Comparison of ENCODE assay signal across 27 cellular contexts in the genomic region with DNA sequence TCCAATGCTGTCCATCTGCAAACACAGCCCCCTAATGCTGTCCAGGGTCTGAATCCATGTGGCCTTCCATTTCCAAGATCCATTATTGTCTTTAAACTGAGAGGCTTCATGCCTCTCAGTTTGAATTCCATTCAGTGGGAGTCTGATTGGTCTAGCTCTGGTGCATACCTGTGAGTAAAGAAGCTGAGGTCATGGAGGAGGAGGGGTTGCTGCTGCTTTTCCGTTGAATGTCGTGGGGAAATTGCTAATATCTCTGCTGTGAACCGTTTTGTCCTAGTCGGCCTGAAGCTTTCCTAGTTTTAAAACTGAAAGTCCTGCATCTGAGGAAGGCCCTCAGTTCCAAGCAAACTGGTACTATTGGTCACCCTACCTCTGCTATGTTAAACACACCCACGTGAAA. TPM values are rescaled to one million over a fixed set of nuclear protein-coding genes. Genes with fewer than 3 reads are reported as not detected.
A peak's percentile ranks its signal among the peaks of the same experiment; 100 is the strongest.
DNase-seq lines count a peak whose midpoint lies in the region; ATAC-seq, FAIRE-seq and TF ChIP-seq lines count a peak whose summit lies in the region.
"Had no signal": no experiment of that assay in that cellular context is flagged by ENCODE, and none has a peak within 500 bp of the region (broad histone marks: within the 10 kb centered on the region; RNA-seq: fewer than 3 reads in every experiment).

No MANE protein-coding gene starts in this region.

- no peak for DNase-seq in stimulated activated naive CD8-positive, alpha-beta T cell treated with anti-CD3 and anti-CD28 coated beads, Interleukin-15, amount 100 ng/mL, for 72 hours
- DNase-seq in K562 (ENCODE audit: extremely low read depth in 1 of 4, low spot score in 3 of 4) (no peak), iPS-NIHi7 (ENCODE audit: extremely low spot score) (peak; percentile 38), urothelium cell line (ENCODE audit: low spot score) (no peak), Karpas-422 (no peak), left ventricle myocardium inferior (no peak)
- no peak for DNase-seq in central memory CD4-positive, alpha-beta T cell
- DNase-seq: CD4-positive, CD25-positive, alpha-beta regulatory T cell; DMS153; DND-41; H9; HFFc6; Kasumi-1; MG63; NCI-H1105 treated with DMSO at 0.1 percent for 48 hours; NCI-H2029; NCI-H446 treated with DMSO at 0.1 percent for 48 hours; NCI-H69; SHP77 treated with DMSO at 0.1 percent for 48 hours had no signal

- no peaks in the 10 kb centered on the region for H3K36me3 Mint-ChIP-seq in stimulated activated naive CD8-positive, alpha-beta T cell treated with anti-CD3 and anti-CD28 coated beads, Interleukin-15, Interleukin-2, amounts not matched to agents 100 ng/mL and 50 ng/mL, for 24 hours (ENCODE audit: low read depth)
- H3K36me3 Mint-ChIP-seq: CD4-positive, CD25-positive, alpha-beta regulatory T cell had no signal

- no peaks in the 10 kb centered on the region for H3K4me1 ChIP-seq in K562 (replicated peaks in 1 of 2; ENCODE audit: control insufficient read depth in 2 of 2, insufficient read depth in 2 of 2, low read length in 2 of 2)
- no peaks in the 10 kb centered on the region for H3K4me1 ChIP-seq in Karpas-422 (ENCODE audit: low read length)
- H3K4me1 ChIP-seq in left ventricle myocardium inferior, result peaks cover 16% of the 10 kb centered on the region

- H3K27ac Mint-ChIP-seq in stimulated activated naive CD8-positive, alpha-beta T cell treated with anti-CD3 and anti-CD28 coated beads, Interleukin-15, Interleukin-2, amounts not matched to agents 100 ng/mL and 50 ng/mL, for 24 hours, result peak overlapping the region; percentile 18
- H3K27ac Mint-ChIP-seq in stimulated activated naive CD8-positive, alpha-beta T cell treated with anti-CD3 and anti-CD28 coated beads, Interleukin-15, amount 100 ng/mL, for 72 hours, result no peak overlapping the region
- H3K27ac Mint-ChIP-seq: CD4-positive, CD25-positive, alpha-beta regulatory T cell; H9; HFFc6 had no signal

- H3K27ac ChIP-seq in K562 (ENCODE audit: extremely low read depth, low read depth, low read length) (no peak overlapping the region), Karpas-422 (ENCODE audit: low read length) (no peak overlapping the region), left ventricle myocardium inferior (replicated peaks) (no peak overlapping the region)
- H3K27ac ChIP-seq: BLaER1, HL-60, RWPE1 had no signal

- H3K27me3 ChIP-seq in K562 (ENCODE audit: control insufficient read depth in 2 of 2, insufficient read depth in 2 of 2, low read length in 2 of 2), result peaks cover 17 to 29% of the 10 kb centered on the region in 2 experiments
- H3K27me3 ChIP-seq in Karpas-422 (ENCODE audit: low read length), result no peaks in the 10 kb centered on the region
- H3K27me3 ChIP-seq in left ventricle myocardium inferior (ENCODE audit: low read depth), result no peaks in the 10 kb centered on the region
- H3K27me3 ChIP-seq: BLaER1 had no signal

- POLR2A ChIA-PET in K562 (lab: Yijun Ruan, JAX), result interaction anchor here (0.6 to 0.9 kb wide), 2 partner anchors 8 to 19 kb away, joined by 3 read pairs; no protein-coding TSS in a partner anchor

- H3K36me3 ChIP-seq in K562 (ENCODE audit: control insufficient read depth, insufficient read depth, low read length) (no peaks in the 10 kb centered on the region), Karpas-422 (ENCODE audit: insufficient read depth, low read length) (no peaks in the 10 kb centered on the region), left ventricle myocardium inferior (no peaks in the 10 kb centered on the region)
- H3K36me3 ChIP-seq: MG63 had no signal

- in situ Hi-C loops in K562 (cut with MboI), result no loop called here

- TF ChIP-seq CTCF in K562 (IDR thresholded peaks at IDR 0.05 in 2 of 3, conservative IDR thresholded peaks at IDR 0.05 in 1 of 3; ENCODE audit: insufficient read depth in 2 of 3, low read depth in 1 of 3, low read length in 3 of 3) (no peak), left ventricle myocardium inferior (IDR thresholded peaks at IDR 0.05; ENCODE audit: borderline replicate concordance) (no peak)

- H3K4me2 ChIP-seq in K562 (ENCODE audit: insufficient read depth, low read length) (no peak overlapping the region), Karpas-422 (ENCODE audit: low read depth, low read length, poor library complexity, severe bottlenecking) (no peak overlapping the region)
- H3K4me2 ChIP-seq: BLaER1 had no signal

- H3K9me2 ChIP-seq in Karpas-422 (replicated peaks; ENCODE audit: insufficient read depth, low read length), result no peaks in the 10 kb centered on the region

- H3K79me2 ChIP-seq in K562 (ENCODE audit: control insufficient read depth, insufficient read depth, low read length), result no peaks in the 10 kb centered on the region
- no peaks in the 10 kb centered on the region for H3K79me2 ChIP-seq in Karpas-422 (ENCODE audit: low read length)

- H2AFZ ChIP-seq in K562 (ENCODE audit: low read depth, low read length) (no peak overlapping the region), Karpas-422 (ENCODE audit: low read length) (no peak overlapping the region)

- no peaks in the 10 kb centered on the region for H3K4me1 Mint-ChIP-seq in stimulated activated naive CD8-positive, alpha-beta T cell treated with anti-CD3 and anti-CD28 coated beads, Interleukin-15, Interleukin-2, amounts not matched to agents 100 ng/mL and 50 ng/mL, for 24 hours (ENCODE audit: low read depth)
- H3K4me1 Mint-ChIP-seq in stimulated activated naive CD8-positive, alpha-beta T cell treated with anti-CD3 and anti-CD28 coated beads, Interleukin-15, amount 100 ng/mL, for 72 hours, result no peaks in the 10 kb centered on the region
- H3K4me1 Mint-ChIP-seq: CD4-positive, CD25-positive, alpha-beta regulatory T cell had no signal

- no peak overlapping the region for H3K9ac ChIP-seq in K562 (ENCODE audit: insufficient read depth in 1 of 2, low read depth in 2 of 2, low read length in 2 of 2)
- no peak overlapping the region for H3K9ac ChIP-seq in Karpas-422 (ENCODE audit: low read length)
- H3K9ac ChIP-seq: BLaER1 had no signal

- no peak for TF ChIP-seq POLR2A in K562 (conservative IDR thresholded peaks at IDR 0.05)

- ATAC-seq in stimulated activated naive CD8-positive, alpha-beta T cell treated with anti-CD3 and anti-CD28 coated beads, Interleukin-15, amount 100 ng/mL, for 72 hours, result no peak
- ATAC-seq in K562, result peak; percentile 31; the same call in 1 of the 3 replicates

- H3K4me3 Mint-ChIP-seq in stimulated activated naive CD8-positive, alpha-beta T cell treated with anti-CD3 and anti-CD28 coated beads, Interleukin-15, Interleukin-2, amounts not matched to agents 100 ng/mL and 50 ng/mL, for 24 hours, result no peak overlapping the region
- H3K4me3 Mint-ChIP-seq in stimulated activated naive CD8-positive, alpha-beta T cell treated with anti-CD3 and anti-CD28 coated beads, Interleukin-15, amount 100 ng/mL, for 72 hours, result no peak overlapping the region
- H3K4me3 Mint-ChIP-seq: CD4-positive, CD25-positive, alpha-beta regulatory T cell; H9; HFFc6 had no signal

- H4K20me1 ChIP-seq in K562 (replicated peaks; ENCODE audit: control insufficient read depth, insufficient read depth, low read length) (no peaks in the 10 kb centered on the region), Karpas-422 (ENCODE audit: insufficient read depth, low read depth, low read length) (no peaks in the 10 kb centered on the region)
- H4K20me1 ChIP-seq: BLaER1 had no signal

- H3K4me3 ChIP-seq in K562, result no peak overlapping the region
- H3K4me3 ChIP-seq in Karpas-422 (ENCODE audit: low read length), result no peak overlapping the region
- no peak overlapping the region for H3K4me3 ChIP-seq in left ventricle myocardium inferior
- H3K4me3 ChIP-seq: BLaER1, MG63 had no signal

- H3K9me3 ChIP-seq in K562 (replicated peaks; ENCODE audit: control insufficient read depth, insufficient read depth, low read depth, low read length), result no peaks in the 10 kb centered on the region
- H3K9me3 ChIP-seq in Karpas-422 (ENCODE audit: low read length), result no peaks in the 10 kb centered on the region
- no peaks in the 10 kb centered on the region for H3K9me3 ChIP-seq in left ventricle myocardium inferior (replicated peaks)
- H3K9me3 ChIP-seq: MG63 had no signal

- TF ChIP-seq EP300 in K562 (IDR thresholded peaks at IDR 0.05; ENCODE audit: low read length), result no peak

- CTCF ChIA-PET in K562 (lab: Yijun Ruan, JAX; ENCODE audit: low intra/inter-chr PET ratio), result no interaction called here

- BruUV-seq in K562 (replicated peaks; lab: Mats Ljungman, UMichigan), result no TSS peak

- 2% methylated on average over 5 of the region's 5 CpGs for WGBS in K562 (ENCODE audit: insufficient coverage, low coverage, missing lambda C conversion rate)

- no peaks in the 10 kb centered on the region for H3K9me3 Mint-ChIP-seq in stimulated activated naive CD8-positive, alpha-beta T cell treated with anti-CD3 and anti-CD28 coated beads, Interleukin-15, Interleukin-2, amounts not matched to agents 100 ng/mL and 50 ng/mL, for 24 hours
- no peaks in the 10 kb centered on the region for H3K9me3 Mint-ChIP-seq in stimulated activated naive CD8-positive, alpha-beta T cell treated with anti-CD3 and anti-CD28 coated beads, Interleukin-15, amount 100 ng/mL, for 72 hours
- H3K9me3 Mint-ChIP-seq: CD4-positive, CD25-positive, alpha-beta regulatory T cell; H9; HFFc6 had no signal

- no peak for TF ChIP-seq RAD21 in K562 (CRISPR knock-in tag; conservative IDR thresholded peaks at IDR 0.05 in 1 of 2, IDR thresholded peaks at IDR 0.05 in 1 of 2)

- intact Hi-C loops in K562 (cut with micrococcal nuclease) (no loop called here), left ventricle myocardium inferior (cut with micrococcal nuclease) (no loop called here)

- no peaks in the 10 kb centered on the region for H3K27me3 Mint-ChIP-seq in stimulated activated naive CD8-positive, alpha-beta T cell treated with anti-CD3 and anti-CD28 coated beads, Interleukin-15, Interleukin-2, amounts not matched to agents 100 ng/mL and 50 ng/mL, for 24 hours
- H3K27me3 Mint-ChIP-seq in stimulated activated naive CD8-positive, alpha-beta T cell treated with anti-CD3 and anti-CD28 coated beads, Interleukin-15, amount 100 ng/mL, for 72 hours, result no peaks in the 10 kb centered on the region

- FAIRE-seq in K562 (lab: Jason Lieb, UNC) (peak; percentile 37), urothelium cell line (lab: Jason Lieb, UNC) (peak; percentile 5)
- FAIRE-seq: A204.1, GM12892, GM19239 had no signal

- no peaks in the 10 kb centered on the region for H3K9me1 ChIP-seq in K562 (ENCODE audit: control insufficient read depth, insufficient read depth, low read length)

RNA-seq across cellular contexts. Expression of a gene that starts 17.7 kb away (rescaled TPM):
- 0.09 TPM in 1 of 2 replicates, not detected in the other for total RNA-seq in K562 (2011; cell fraction: chromatin; rRNA removed; ENCODE audit: low replicate concordance)
- total RNA-seq in K562 (2011; cell fraction: nucleolus; rRNA removed), result 0.26 TPM in 1 of 2 replicates, not detected in the other
- total RNA-seq in K562 (2011; cell fraction: nucleoplasm; rRNA removed), result 0.22 TPM in 1 of 2 replicates, not detected in the other
- total RNA-seq in K562 (2014; rRNA removed), result 0.29 TPM in 1 of 2 replicates, not detected in the other
- total RNA-seq in K562 (2014; rRNA removed; fragmentation: Illumina TruSeq; extraction: Trizol), result 0.04 TPM in 1 of 2 replicates, not detected in the other
- 0.04 TPM in 2 replicates for total RNA-seq in K562 (2015; rRNA removed; fragmentation: Illumina TruSeq; extraction: Trizol)
- total RNA-seq in K562 (2021), result 0.13 TPM in 1 of 2 replicates, not detected in the other
- 0.03 TPM in 1 of 2 replicates, not detected in the other for polyA plus RNA-seq in K562 (2011; rRNA removed)
- polyA plus RNA-seq in K562 (2011; cell fraction: cytosol; rRNA removed), result not detected in 2 replicates
- polyA plus RNA-seq in K562 (2011; cell fraction: nucleus; rRNA removed), result 0.03 TPM in 1 of 2 replicates, not detected in the other
- 0.05 and 0.06 TPM in 2 replicates for polyA plus RNA-seq in K562 (2012)
- not detected in 2 replicates for polyA plus RNA-seq in K562 (2014; fragmentation: Illumina TruSeq; extraction: Trizol)
- polyA plus RNA-seq in K562 (2014; fragmentation: Nextera tagmentation; extraction: Ambion mirVana), result under 1 TPM in 1 of 2 experiments, not detected in 1; 0.14 TPM
- not detected in 2 replicates for polyA plus RNA-seq in K562 (2014; rRNA removed)
- polyA minus RNA-seq in K562 (2011; rRNA and poly(A)+ RNA removed), result not detected in 2 replicates
- polyA minus RNA-seq in K562 (2011; cell fraction: cytosol; rRNA and poly(A)+ RNA removed), result not detected in 2 replicates
- polyA minus RNA-seq in K562 (2011; cell fraction: nucleus; rRNA and poly(A)+ RNA removed), result not detected in 2 replicates
- 0.07 TPM in 1 of 2 replicates, not detected in the other for total RNA-seq in Karpas-422 (2014; rRNA removed; shearing (Covaris generic); ENCODE audit: low replicate concordance)
- not detected for total RNA-seq in left ventricle myocardium inferior
- total RNA-seq: HFFc6 had no signal
- polyA plus RNA-seq: AG04450; CD4-positive, CD25-positive, alpha-beta regulatory T cell had no signal
